Comparison of ENCODE assay signal across 21 cellular contexts in the genomic region with DNA sequence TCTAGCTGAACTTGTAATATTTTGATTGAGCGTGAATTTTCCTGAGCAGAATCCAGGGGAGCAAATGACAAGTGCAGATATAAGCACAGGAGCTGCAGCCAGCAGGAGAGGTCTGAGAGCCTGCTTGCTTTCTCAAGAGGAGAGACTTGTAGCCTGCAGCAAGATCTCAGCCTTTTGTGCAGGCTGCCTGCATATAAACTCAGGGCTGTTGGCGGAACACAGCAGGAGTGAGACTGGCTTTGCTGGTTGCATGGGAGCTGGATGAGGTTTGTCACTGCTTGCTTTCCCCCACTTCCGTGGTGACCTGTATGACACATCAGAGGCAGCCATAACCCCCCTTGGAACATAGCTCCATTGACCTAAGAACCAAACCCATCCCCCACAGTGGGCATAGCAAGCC.
DNase-seq lines count a peak whose midpoint lies in the region; ATAC-seq and TF ChIP-seq lines count a peak whose summit lies in the region.
"Had no signal": no experiment of that assay in that cellular context is flagged by ENCODE, and none has a peak within 500 bp of the region (broad histone marks: within the 10 kb centered on the region; RNA-seq: fewer than 3 reads in every experiment).

No MANE protein-coding gene starts in this region.

- no peak overlapping the region for H2BK12ac ChIP-seq in neuronal stem cell (ENCODE audit: low read length)

- no peak overlapping the region for H3K18ac ChIP-seq in neuronal stem cell (ENCODE audit: low read length)

- TF ChIP-seq POLR2A in stomach (IDR thresholded peaks at IDR 0.05): no peak

- CTCF ChIA-PET in WTC11 (lab: Charles Lee): no interaction called here
- CTCF ChIA-PET in HEK293T (lab: Yijun Ruan, JAX): no interaction called here

- no peak overlapping the region for H3K23ac ChIP-seq in neuronal stem cell (ENCODE audit: low read depth, low read length, poor library complexity)

- no peak overlapping the region for H2BK5ac ChIP-seq in neuronal stem cell (ENCODE audit: low read length)

- TF ChIP-seq EP300 in stomach (IDR thresholded peaks at IDR 0.05): no peak

- peak; percentile 3 for DNase-seq in HT1080 (ENCODE audit: low read depth)
- DNase-seq in WTC11 (ENCODE audit: low spot score): no peak
- peak; percentile 9 for DNase-seq in iPS DF 4.7 (ENCODE audit: extremely low read depth, low spot score)
- DNase-seq in neuronal stem cell (ENCODE audit: low spot score): no peak
- no peak for DNase-seq in stomach
- DNase-seq in HEK293T (ENCODE audit: extremely low spot score): no peak
- DNase-seq: Calu3, DMS79 treated with DMSO at 0.1 percent for 48 hours, H7, Karpas-422, NCI-H1092, NCI-H1436, NCI-H187, NCI-H2081 treated with DMSO at 0.1 percent for 48 hours, NCI-H2171, NCI-H524, NCI-H774, PC-9, SJCRH30 had no signal

- H3K4me2 ChIP-seq in neuronal stem cell (ENCODE audit: insufficient read depth, low read length, poor library complexity, severe bottlenecking): no peak overlapping the region
- H3K4me2 ChIP-seq: PC-9 had no signal

- H3K27me3 ChIP-seq in neuronal stem cell (ENCODE audit: control insufficient read depth in 3 of 3, insufficient read depth in 3 of 3, low read depth in 1 of 3, low read length in 3 of 3) (no peaks in the 10 kb centered on the region), stomach (no peaks in the 10 kb centered on the region)
- H3K27me3 ChIP-seq: SJCRH30 had no signal

- H2BK15ac ChIP-seq in neuronal stem cell (ENCODE audit: low read length): no peak overlapping the region

- peak overlapping the region; percentile 43 for H4K8ac ChIP-seq in neuronal stem cell (ENCODE audit: low read depth, low read length)

- POLR2A ChIA-PET in WTC11 (lab: Charles Lee): no interaction called here
- POLR2A ChIA-PET in HEK293T (lab: Yijun Ruan, JAX): no interaction called here

- H2AK5ac ChIP-seq in neuronal stem cell (ENCODE audit: low read depth, low read length): no peak overlapping the region

- intact Hi-C loops in stomach (cut with DNase I; ENCODE audit: low total_unique reads): no loop called here

- no peaks in the 10 kb centered on the region for H3K9me3 ChIP-seq in neuronal stem cell (replicated peaks in 1 of 2; ENCODE audit: control insufficient read depth in 2 of 2, insufficient read depth in 1 of 2, low read depth in 1 of 2, low read length in 2 of 2)
- H3K9me3 ChIP-seq in stomach: peaks cover 0 to 14% (median 2%) of the 10 kb centered on the region in 4 donors
- H3K9me3 ChIP-seq: SJCRH30 had no signal

- peaks cover 27% of the 10 kb centered on the region for H3K9me3 Mint-ChIP-seq in WTC11

- no peaks in the 10 kb centered on the region for H3K27me3 Mint-ChIP-seq in WTC11 (ENCODE audit: low read depth)

- H3K79me1 ChIP-seq in neuronal stem cell (ENCODE audit: low read depth, low read length): no peaks in the 10 kb centered on the region

- H3K4me1 Mint-ChIP-seq in WTC11: peaks cover 5% of the 10 kb centered on the region; the same call in 1 of the 2 replicates

- H3K36me3 ChIP-seq in neuronal stem cell (replicated peaks in 1 of 2; ENCODE audit: control insufficient read depth in 2 of 2, insufficient read depth in 2 of 2, low read length in 2 of 2) (no peaks in the 10 kb centered on the region), stomach (no peaks in the 10 kb centered on the region)
- H3K36me3 ChIP-seq: SJCRH30 had no signal

- no peak overlapping the region for H3K4ac ChIP-seq in neuronal stem cell (ENCODE audit: low read length)

- H3K4me3 ChIP-seq in neuronal stem cell (ENCODE audit: low read length in 2 of 2) (no peak overlapping the region), stomach (no peak overlapping the region)
- H3K4me3 ChIP-seq: PC-9, SJCRH30 had no signal

- no peak overlapping the region for H4K91ac ChIP-seq in neuronal stem cell (ENCODE audit: low read depth, low read length, poor library complexity)

- H3K36me3 Mint-ChIP-seq in WTC11: no peaks in the 10 kb centered on the region

- H3K14ac ChIP-seq in neuronal stem cell (ENCODE audit: low read length): no peak overlapping the region

- ATAC-seq in WTC11: peak; percentile 73
- no peak for ATAC-seq in HG02798 (IDR thresholded peaks at IDR 0.05; ENCODE audit: poor library complexity, unreplicated experiment)
- ATAC-seq: Right ventricle myocardium inferior had no signal

- H3K9ac ChIP-seq in neuronal stem cell (ENCODE audit: low read depth, low read length, poor library complexity): no peak overlapping the region

- H2AFZ ChIP-seq in neuronal stem cell (ENCODE audit: low read length): peak overlapping the region; percentile 49

- no peak for TF ChIP-seq CTCF in WTC11 (IDR thresholded peaks at IDR 0.05)
- no peak for TF ChIP-seq CTCF in stomach (IDR thresholded peaks at IDR 0.05)

- no peak overlapping the region for H3K27ac Mint-ChIP-seq in WTC11

- no peak overlapping the region for H3K4me3 Mint-ChIP-seq in WTC11

- H3K4me1 ChIP-seq in neuronal stem cell (ENCODE audit: control insufficient read depth in 2 of 2, insufficient read depth in 1 of 2, low read depth in 1 of 2, low read length in 2 of 2) (no peaks in the 10 kb centered on the region), stomach (no peaks in the 10 kb centered on the region)
- H3K4me1 ChIP-seq: SJCRH30 had no signal

- WGBS in neuronal stem cell (ENCODE audit: extremely low coverage in 2 of 2, insufficient read length in 2 of 2, insufficient replicate concordance in 1 of 2), 2 donors: no CpG with 5 or more reads among the region's 3 CpGs
- WGBS in stomach, 5 donors: 56 to 77% (median 61%) methylated on average over 3 of the region's 3 CpGs

- H2BK120ac ChIP-seq in neuronal stem cell (ENCODE audit: low read depth, low read length): no peak overlapping the region

- H3K27ac ChIP-seq in neuronal stem cell (replicated peaks; ENCODE audit: low read length) (no peak overlapping the region), stomach (no peak overlapping the region)
- H3K27ac ChIP-seq: PC-9, SJCRH30 had no signal

TF ChIP-seq in WTC11, 78 proteins besides CTCF, POLR2A, EP300 and RAD21:
- no peak for TF ChIP-seq SP1 (CRISPR knock-in tag; conservative IDR thresholded peaks at IDR 0.05)

TF ChIP-seq in HEK293T, 16 proteins besides CTCF, POLR2A, EP300 and RAD21:
- no peak for TF ChIP-seq FOXK2 (IDR thresholded peaks at IDR 0.05)
- no peak for TF ChIP-seq NFRKB (IDR thresholded peaks at IDR 0.05)
- no peak for TF ChIP-seq LEF1 (IDR thresholded peaks at IDR 0.05; ENCODE audit: borderline replicate concordance)
- TF ChIP-seq FOXA1 (IDR thresholded peaks at IDR 0.05): no peak
- no peak for TF ChIP-seq BHLHE40 (IDR thresholded peaks at IDR 0.05; ENCODE audit: borderline replicate concordance)
- TF ChIP-seq SUZ12 (IDR thresholded peaks at IDR 0.05): no peak
- TF ChIP-seq SP1 (IDR thresholded peaks at IDR 0.05): no peak
- no peak for TF ChIP-seq CTBP1 (IDR thresholded peaks at IDR 0.05; ENCODE audit: borderline replicate concordance)
- no peak for TF ChIP-seq ELF4 (IDR thresholded peaks at IDR 0.05)
- no peak for TF ChIP-seq FOXM1 (IDR thresholded peaks at IDR 0.05; ENCODE audit: borderline replicate concordance)
- no peak for TF ChIP-seq L3MBTL2 (conservative IDR thresholded peaks at IDR 0.05)

Comparison
In these comparisons a context has a peak if more than half of its experiments do, and no peak if none do; other contexts are left out.
1. DNase-seq: peak in HT1080 (single experiment) and iPS DF 4.7 (single experiment); none in WTC11 (single experiment), neuronal stem cell (single experiment), stomach (single experiment) and HEK293T (single experiment).